Comparison of ENCODE assay signal across 2 cellular contexts in genomic region chr19:48818234-48818823, GRCh38.
TF ChIP-seq lines count a peak whose summit lies in the region.

No MANE protein-coding gene starts in this region.

TF ChIP-seq in HEK293, 187 proteins besides CTCF, POLR2A, EP300 and RAD21:
- no peak for TF ChIP-seq YY1 (tag by site-specific recombination; IDR thresholded peaks at IDR 0.05)
- TF ChIP-seq, protein P1, sequence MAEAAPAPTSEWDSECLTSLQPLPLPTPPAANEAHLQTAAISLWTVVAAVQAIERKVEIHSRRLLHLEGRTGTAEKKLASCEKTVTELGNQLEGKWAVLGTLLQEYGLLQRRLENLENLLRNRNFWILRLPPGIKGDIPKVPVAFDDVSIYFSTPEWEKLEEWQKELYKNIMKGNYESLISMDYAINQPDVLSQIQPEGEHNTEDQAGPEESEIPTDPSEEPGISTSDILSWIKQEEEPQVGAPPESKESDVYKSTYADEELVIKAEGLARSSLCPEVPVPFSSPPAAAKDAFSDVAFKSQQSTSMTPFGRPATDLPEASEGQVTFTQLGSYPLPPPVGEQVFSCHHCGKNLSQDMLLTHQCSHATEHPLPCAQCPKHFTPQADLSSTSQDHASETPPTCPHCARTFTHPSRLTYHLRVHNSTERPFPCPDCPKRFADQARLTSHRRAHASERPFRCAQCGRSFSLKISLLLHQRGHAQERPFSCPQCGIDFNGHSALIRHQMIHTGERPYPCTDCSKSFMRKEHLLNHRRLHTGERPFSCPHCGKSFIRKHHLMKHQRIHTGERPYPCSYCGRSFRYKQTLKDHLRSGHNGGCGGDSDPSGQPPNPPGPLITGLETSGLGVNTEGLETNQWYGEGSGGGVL (tag by site-specific recombination; IDR thresholded peaks at IDR 0.05), result 0 out of 2 replicates have a peak, but pooled peaks have one; percentile 10
- no peak for TF ChIP-seq GFI1B (tag by site-specific recombination; IDR thresholded peaks at IDR 0.05)
- no peak for TF ChIP-seq YY2 (tag by site-specific recombination; IDR thresholded peaks at IDR 0.05)
- TF ChIP-seq EGR2 (tag by site-specific recombination; IDR thresholded peaks at IDR 0.05; ENCODE audit: low read depth), result peak; percentile 68; the same call in 1 of the 2 replicates
- no peak for TF ChIP-seq ZNF121 (tag by site-specific recombination; IDR thresholded peaks at IDR 0.05)
- no peak for TF ChIP-seq ZBTB48 (tag by site-specific recombination; IDR thresholded peaks at IDR 0.05)
- no peak for TF ChIP-seq ZNF211 (tag by site-specific recombination; IDR thresholded peaks at IDR 0.05; ENCODE audit: low read depth)
- TF ChIP-seq, protein P2, sequence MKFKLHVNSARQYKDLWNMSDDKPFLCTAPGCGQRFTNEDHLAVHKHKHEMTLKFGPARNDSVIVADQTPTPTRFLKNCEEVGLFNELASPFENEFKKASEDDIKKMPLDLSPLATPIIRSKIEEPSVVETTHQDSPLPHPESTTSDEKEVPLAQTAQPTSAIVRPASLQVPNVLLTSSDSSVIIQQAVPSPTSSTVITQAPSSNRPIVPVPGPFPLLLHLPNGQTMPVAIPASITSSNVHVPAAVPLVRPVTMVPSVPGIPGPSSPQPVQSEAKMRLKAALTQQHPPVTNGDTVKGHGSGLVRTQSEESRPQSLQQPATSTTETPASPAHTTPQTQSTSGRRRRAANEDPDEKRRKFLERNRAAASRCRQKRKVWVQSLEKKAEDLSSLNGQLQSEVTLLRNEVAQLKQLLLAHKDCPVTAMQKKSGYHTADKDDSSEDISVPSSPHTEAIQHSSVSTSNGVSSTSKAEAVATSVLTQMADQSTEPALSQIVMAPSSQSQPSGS (tag by site-specific recombination; IDR thresholded peaks at IDR 0.05; ENCODE audit: low read depth), result no peak
- peak; percentile 56 for TF ChIP-seq ZFHX2 (tag by site-specific recombination; conservative IDR thresholded peaks at IDR 0.05)
- no peak for TF ChIP-seq ZNF423 (tag by site-specific recombination; IDR thresholded peaks at IDR 0.05)
- TF ChIP-seq ZIC2 (tag by site-specific recombination; IDR thresholded peaks at IDR 0.05), result peak; percentile 50
- TF ChIP-seq ZBTB6 (tag by site-specific recombination; IDR thresholded peaks at IDR 0.05), result no peak
- no peak for TF ChIP-seq OSR2 (tag by site-specific recombination; IDR thresholded peaks at IDR 0.05)

TF ChIP-seq in K562, 482 proteins besides CTCF, POLR2A, EP300 and RAD21:
- TF ChIP-seq STAT5A (IDR thresholded peaks at IDR 0.05; ENCODE audit: borderline replicate concordance, low read length) (no peak), GABPA (tag; conservative IDR thresholded peaks at IDR 0.05; ENCODE audit: low read depth) (no peak), MAFK (IDR thresholded peaks at IDR 0.05; ENCODE audit: low read length) (no peak), CBFA2T3 (IDR thresholded peaks at IDR 0.05) (peak; percentile 21; the same call in 1 of the 2 replicates)
